In genomic region chr3:50567011-50567385, GRCh38 we compare ENCODE assay signal across 8 cellular contexts. TPM values are rescaled to one million over a fixed set of nuclear protein-coding genes. Genes with fewer than 3 reads are reported as not detected.
DNase-seq lines count a peak whose midpoint lies in the region; ATAC-seq and TF ChIP-seq lines count a peak whose summit lies in the region.
"Had no signal": no experiment of that assay in that cellular context is flagged by ENCODE, and none has a peak within 500 bp of the region (broad histone marks: within the 10 kb centered on the region; RNA-seq: fewer than 3 reads in every experiment).

No MANE protein-coding gene starts in this region.

- peaks cover 14% of the 10 kb centered on the region for H3K27me3 ChIP-seq in iPS-20b (ENCODE audit: insufficient read depth, low read length)

- intact Hi-C loops in activated T-helper 1 cell treated with anti-CD3 and anti-CD28 coated beads, Interleukin-12 subunit alpha, Interleukin-12 subunit beta, Interleukin-2, Interleukin-4 antibody, amounts not matched to agents 30 ng/mL and 10 ng/mL and 1 ng/mL, durations not matched to agents 14 hours and 24 hours and 36 hours (cut with micrococcal nuclease), result loop anchor here (1.0 to 10.0 kb wide), 7 partner anchors 202 to 1488 kb away; partner anchors contain the start of genes DUSP7, HYAL3, NAA80 and TMEM115

- H3K4me1 Mint-ChIP-seq in activated T-helper 1 cell treated with anti-CD3 and anti-CD28 coated beads, Interleukin-12 subunit alpha, Interleukin-12 subunit beta, Interleukin-2, Interleukin-4 antibody, amounts not matched to agents 30 ng/mL and 10 ng/mL and 1 ng/mL, durations not matched to agents 14 hours and 24 hours and 36 hours (ENCODE audit: low read depth), result peaks cover 66% of the 10 kb centered on the region
- peaks cover 72% of the 10 kb centered on the region for H3K4me1 Mint-ChIP-seq in stimulated activated naive CD8-positive, alpha-beta T cell treated with anti-CD3 and anti-CD28 coated beads, Interleukin-15, amount 100 ng/mL, for 72 hours

- no peaks in the 10 kb centered on the region for H3K27me3 Mint-ChIP-seq in activated T-helper 1 cell treated with anti-CD3 and anti-CD28 coated beads, Interleukin-12 subunit alpha, Interleukin-12 subunit beta, Interleukin-2, Interleukin-4 antibody, amounts not matched to agents 30 ng/mL and 10 ng/mL and 1 ng/mL, durations not matched to agents 14 hours and 24 hours and 36 hours (ENCODE audit: insufficient read depth)
- H3K27me3 Mint-ChIP-seq in stimulated activated naive CD8-positive, alpha-beta T cell treated with anti-CD3 and anti-CD28 coated beads, Interleukin-15, amount 100 ng/mL, for 72 hours, result no peaks in the 10 kb centered on the region

- peaks cover 23% of the 10 kb centered on the region for H3K36me3 Mint-ChIP-seq in activated T-helper 1 cell treated with anti-CD3 and anti-CD28 coated beads, Interleukin-12 subunit alpha, Interleukin-12 subunit beta, Interleukin-2, Interleukin-4 antibody, amounts not matched to agents 30 ng/mL and 10 ng/mL and 1 ng/mL, durations not matched to agents 14 hours and 24 hours and 36 hours (ENCODE audit: low read depth)

- peak overlapping the region; percentile 76; the same call in 1 of the 2 replicates for H3K9ac ChIP-seq in iPS-20b (ENCODE audit: low read depth, low read length)

- ATAC-seq in stimulated activated naive CD8-positive, alpha-beta T cell treated with anti-CD3 and anti-CD28 coated beads, Interleukin-15, amount 100 ng/mL, for 72 hours, result no peak
- ATAC-seq in GM21390 (IDR thresholded peaks at IDR 0.05; ENCODE audit: unreplicated experiment), result no peak

- no peak overlapping the region for H3K27ac Mint-ChIP-seq in activated T-helper 1 cell treated with anti-CD3 and anti-CD28 coated beads, Interleukin-12 subunit alpha, Interleukin-12 subunit beta, Interleukin-2, Interleukin-4 antibody, amounts not matched to agents 30 ng/mL and 10 ng/mL and 1 ng/mL, durations not matched to agents 14 hours and 24 hours and 36 hours
- peak overlapping the region; percentile 42 to 44 for H3K27ac Mint-ChIP-seq in stimulated activated naive CD8-positive, alpha-beta T cell treated with anti-CD3 and anti-CD28 coated beads, Interleukin-15, amount 100 ng/mL, for 72 hours

- no peaks in the 10 kb centered on the region for H3K9me3 Mint-ChIP-seq in activated T-helper 1 cell treated with anti-CD3 and anti-CD28 coated beads, Interleukin-12 subunit alpha, Interleukin-12 subunit beta, Interleukin-2, Interleukin-4 antibody, amounts not matched to agents 30 ng/mL and 10 ng/mL and 1 ng/mL, durations not matched to agents 14 hours and 24 hours and 36 hours
- no peaks in the 10 kb centered on the region for H3K9me3 Mint-ChIP-seq in stimulated activated naive CD8-positive, alpha-beta T cell treated with anti-CD3 and anti-CD28 coated beads, Interleukin-15, amount 100 ng/mL, for 72 hours

- no peaks in the 10 kb centered on the region for H3K9me3 ChIP-seq in iPS-20b (ENCODE audit: insufficient read depth, low read depth, low read length)

- H3K4me3 Mint-ChIP-seq in activated T-helper 1 cell treated with anti-CD3 and anti-CD28 coated beads, Interleukin-12 subunit alpha, Interleukin-12 subunit beta, Interleukin-2, Interleukin-4 antibody, amounts not matched to agents 30 ng/mL and 10 ng/mL and 1 ng/mL, durations not matched to agents 14 hours and 24 hours and 36 hours, result peak overlapping the region; percentile 97
- peak overlapping the region; percentile 99 to 100 for H3K4me3 Mint-ChIP-seq in stimulated activated naive CD8-positive, alpha-beta T cell treated with anti-CD3 and anti-CD28 coated beads, Interleukin-15, amount 100 ng/mL, for 72 hours

- DNase-seq in HFF-Myc (ENCODE audit: extremely low read depth, low read depth) (no peak), DMS153 (lab: John Stamatoyannopoulos, UW) (no peak), GM20000 (ENCODE audit: low spot score) (no peak)
- no peak for DNase-seq in activated T-helper 1 cell treated with anti-CD3 and anti-CD28 coated beads, Interleukin-12 subunit alpha, Interleukin-12 subunit beta, Interleukin-2, Interleukin-4 antibody, amounts not matched to agents 30 ng/mL and 10 ng/mL and 1 ng/mL, durations not matched to agents 14 hours and 24 hours and 36 hours (ENCODE audit: low spot score)
- no peak for DNase-seq in stimulated activated naive CD8-positive, alpha-beta T cell treated with anti-CD3 and anti-CD28 coated beads, Interleukin-15, amount 100 ng/mL, for 72 hours

- H3K36me3 ChIP-seq in iPS-20b (ENCODE audit: insufficient read depth, low read depth, low read length), result no peaks in the 10 kb centered on the region

- H3K4me3 ChIP-seq in HFF-Myc (replicated peaks; ENCODE audit: low read depth, low read length) (peak overlapping the region; percentile 51), iPS-20b (ENCODE audit: low read length) (peak overlapping the region; percentile 73)
- H3K4me3 ChIP-seq: SK-N-MC had no signal

- TF ChIP-seq CTCF in HFF-Myc (IDR thresholded peaks at IDR 0.05; ENCODE audit: low read depth, low read length, missing control alignments), result no peak
- TF ChIP-seq CTCF in GM20000 (IDR thresholded peaks at IDR 0.05; ENCODE audit: extremely low read depth, missing control alignments), result no peak

- H3K4me1 ChIP-seq in iPS-20b (ENCODE audit: insufficient read depth, low read length), result no peaks in the 10 kb centered on the region

- no peak overlapping the region for H3K27ac ChIP-seq in iPS-20b (ENCODE audit: low read length)
- H3K27ac ChIP-seq: SK-N-MC had no signal

RNA-seq across cellular contexts. Expression of gene C3orf18, which starts 0.5 kb away (rescaled TPM):
- 21.5 and 21.9 TPM in 2 replicates for total RNA-seq in activated T-helper 1 cell treated with anti-CD3 and anti-CD28 coated beads, Interleukin-12 subunit alpha, Interleukin-12 subunit beta, Interleukin-2, Interleukin-4 antibody, amounts not matched to agents 30 ng/mL and 10 ng/mL and 1 ng/mL, durations not matched to agents 14 hours and 24 hours and 36 hours

RNA-seq across cellular contexts. Expression of gene HEMK1, which starts 2.3 kb away (rescaled TPM):
- 54.1 and 58.0 TPM in 2 replicates for total RNA-seq in activated T-helper 1 cell treated with anti-CD3 and anti-CD28 coated beads, Interleukin-12 subunit alpha, Interleukin-12 subunit beta, Interleukin-2, Interleukin-4 antibody, amounts not matched to agents 30 ng/mL and 10 ng/mL and 1 ng/mL, durations not matched to agents 14 hours and 24 hours and 36 hours

RNA-seq across cellular contexts. Expression of gene CISH, which starts 44.6 kb away (rescaled TPM):
- 334 and 341 TPM in 2 replicates for total RNA-seq in activated T-helper 1 cell treated with anti-CD3 and anti-CD28 coated beads, Interleukin-12 subunit alpha, Interleukin-12 subunit beta, Interleukin-2, Interleukin-4 antibody, amounts not matched to agents 30 ng/mL and 10 ng/mL and 1 ng/mL, durations not matched to agents 14 hours and 24 hours and 36 hours

RNA-seq across cellular contexts. Expression of gene MAPKAPK3, which starts 50.0 kb away (rescaled TPM):
- total RNA-seq in activated T-helper 1 cell treated with anti-CD3 and anti-CD28 coated beads, Interleukin-12 subunit alpha, Interleukin-12 subunit beta, Interleukin-2, Interleukin-4 antibody, amounts not matched to agents 30 ng/mL and 10 ng/mL and 1 ng/mL, durations not matched to agents 14 hours and 24 hours and 36 hours, result 191 and 201 TPM in 2 replicates
